1 cellular context compared by ENCODE assay signal in genomic region chr17:31834448-31834847, GRCh38.
TF ChIP-seq lines count a peak whose summit lies in the region.

No MANE protein-coding gene starts in this region.

TF ChIP-seq in GM23338, 12 proteins besides CTCF, POLR2A, EP300 and RAD21 (continued from another document):
- no peak for TF ChIP-seq ZNF462 (CRISPR knock-in tag; IDR thresholded peaks at IDR 0.05)
